ENCODE assay signal across 8 cellular contexts in genomic region chr7:95279417-95279816, GRCh38.
"Had no signal": no experiment of that assay in that cellular context is flagged by ENCODE, and none has a peak within 500 bp of the region (broad histone marks: within the 10 kb centered on the region; RNA-seq: fewer than 3 reads in every experiment).

No MANE protein-coding gene starts in this region.

- ATAC-seq: GM12878 had no signal

- DNase-seq: GDM1, GF-D8 had no signal

- FAIRE-seq: G401.6, GM12878, GM12891, GM12892, GM18507, GM19239 had no signal

- H3K4me3 ChIP-seq: GM12878 had no signal
